ENCODE assay signal across 12 cellular contexts in genomic region chr15:57444877-57445513, GRCh38.
DNase-seq lines count a peak whose midpoint lies in the region; ATAC-seq and TF ChIP-seq lines count a peak whose summit lies in the region.
"Had no signal": no experiment of that assay in that cellular context is flagged by ENCODE, and none has a peak within 500 bp of the region (broad histone marks: within the 10 kb centered on the region; RNA-seq: fewer than 3 reads in every experiment).

No MANE protein-coding gene starts in this region.

- H3K36me3 Mint-ChIP-seq in nephron progenitor cell (ENCODE audit: low read depth): no peaks in the 10 kb centered on the region
- no peaks in the 10 kb centered on the region for H3K36me3 Mint-ChIP-seq in activated naive CD4-positive, alpha-beta T cell treated with anti-CD3 and anti-CD28 coated beads, Interleukin-2, amount 50 U/mL, for 72 hours

- H3K4me3 ChIP-seq in HUES64 (ENCODE audit: low read length) (no peak overlapping the region), cardiac fibroblast (replicated peaks in 1 of 2; ENCODE audit: low read depth in 2 of 2, low read length in 2 of 2) (no peak overlapping the region)

- peaks cover 26% of the 10 kb centered on the region for H3K4me1 ChIP-seq in HUES64 (ENCODE audit: insufficient read depth, low read length)

- DNase-seq in Caki2 (ENCODE audit: low read depth) (peak; percentile 39), cardiac fibroblast (ENCODE audit: low read depth in 2 of 2) (peak; percentile 39 to 50), nephron progenitor cell (no peak), OCI-M1 (lab: John Stamatoyannopoulos, UW) (no peak), HPDE6-E6E7 (ENCODE audit: extremely low spot score) (no peak)
- DNase-seq in activated naive CD4-positive, alpha-beta T cell treated with anti-CD3 and anti-CD28 coated beads, Interleukin-2, amount 50 U/mL, for 72 hours (ENCODE audit: low spot score in 2 of 2): no peak
- DNase-seq: activated CD4-positive, alpha-beta memory T cell treated with anti-CD3 and anti-CD28 coated beads, Interleukin-2, amount 10 ng/mL, durations not matched to agents 7 days and 5 days; activated gamma-delta T cell treated with Interleukin-2 at 50 U/mL for 16 hours; left colon had no signal

- H3K27ac ChIP-seq in HUES64 (ENCODE audit: low read depth, low read length): 0 out of 2 replicates have a peak overlapping the region, but pooled peaks have one; percentile 29

- no peak overlapping the region for H3K4me3 Mint-ChIP-seq in nephron progenitor cell
- H3K4me3 Mint-ChIP-seq: activated CD4-positive, alpha-beta memory T cell treated with anti-CD3 and anti-CD28 coated beads, Interleukin-2, amount 10 ng/mL, durations not matched to agents 7 days and 5 days; T-helper 1 cell treated with Interleukin-12 subunit alpha and Interleukin-12 subunit beta and Interleukin-4 antibody, amounts not matched to agents 30 μg/mL and 1 μg/mL, for 36 hours had no signal

- peaks cover 20% of the 10 kb centered on the region for H3K4me1 Mint-ChIP-seq in nephron progenitor cell
- H3K4me1 Mint-ChIP-seq: activated CD4-positive, alpha-beta memory T cell treated with anti-CD3 and anti-CD28 coated beads, Interleukin-2, amount 10 ng/mL, durations not matched to agents 7 days and 5 days had no signal

- H3K9me3 ChIP-seq in HUES64 (ENCODE audit: insufficient read depth, low read depth, low read length): no peaks in the 10 kb centered on the region

- H3K36me3 ChIP-seq in HUES64 (ENCODE audit: insufficient read depth, low read length): peaks cover 56% of the 10 kb centered on the region

- H3K27me3 ChIP-seq in HUES64 (ENCODE audit: insufficient read depth, low read length): no peaks in the 10 kb centered on the region

- no peak for ATAC-seq in activated naive CD4-positive, alpha-beta T cell treated with anti-CD3 and anti-CD28 coated beads, Interleukin-2, amount 50 U/mL, for 72 hours
- no peak for ATAC-seq in HG02884 (IDR thresholded peaks at IDR 0.05; ENCODE audit: unreplicated experiment)
- ATAC-seq: left colon had no signal

- H3K27me3 Mint-ChIP-seq in nephron progenitor cell (ENCODE audit: low read depth, poor library complexity): peaks cover 4% of the 10 kb centered on the region

- in situ Hi-C loops in Caki2 (cut with HindIII; ENCODE audit: low pct_unique_long_range_greater_than_20kb, low sequenced_read_pairs): no loop called here

- no peak overlapping the region for H3K9ac ChIP-seq in HUES64 (ENCODE audit: low read depth, low read length)

- TF ChIP-seq CTCF in cardiac fibroblast (IDR thresholded peaks at IDR 0.05; ENCODE audit: low read depth, low read length) (no peak), nephron progenitor cell (IDR thresholded peaks at IDR 0.05) (no peak)

- 85% methylated on average over 4 of the region's 5 CpGs for whole genome bisulfite sequencing in HUES64

- peak overlapping the region; percentile 10 for H3K27ac Mint-ChIP-seq in nephron progenitor cell
- H3K27ac Mint-ChIP-seq in activated naive CD4-positive, alpha-beta T cell treated with anti-CD3 and anti-CD28 coated beads, Interleukin-2, amount 50 U/mL, for 72 hours: peak overlapping the region in 1 of 2 donors; percentile 40
- H3K27ac Mint-ChIP-seq: activated CD4-positive, alpha-beta memory T cell treated with anti-CD3 and anti-CD28 coated beads, Interleukin-2, amount 10 ng/mL, durations not matched to agents 7 days and 5 days; T-helper 1 cell treated with Interleukin-12 subunit alpha and Interleukin-12 subunit beta and Interleukin-4 antibody, amounts not matched to agents 30 μg/mL and 1 μg/mL, for 36 hours had no signal

- H3K9me3 Mint-ChIP-seq in nephron progenitor cell: no peaks in the 10 kb centered on the region
- no peaks in the 10 kb centered on the region for H3K9me3 Mint-ChIP-seq in activated naive CD4-positive, alpha-beta T cell treated with anti-CD3 and anti-CD28 coated beads, Interleukin-2, amount 50 U/mL, for 72 hours
- H3K9me3 Mint-ChIP-seq: activated CD4-positive, alpha-beta memory T cell treated with anti-CD3 and anti-CD28 coated beads, Interleukin-2, amount 10 ng/mL, durations not matched to agents 7 days and 5 days; T-helper 1 cell treated with Interleukin-12 subunit alpha and Interleukin-12 subunit beta and Interleukin-4 antibody, amounts not matched to agents 30 μg/mL and 1 μg/mL, for 36 hours had no signal

Comparison
In these comparisons a context has a peak if more than half of its experiments do, and no peak if none do; other contexts are left out.
1. DNase-seq: peak in Caki2 (single experiment) and cardiac fibroblast (2 of 2); none in nephron progenitor cell (single experiment), activated naive CD4-positive, alpha-beta T cell treated with anti-CD3 and anti-CD28 coated beads, Interleukin-2, amount 50 U/mL, for 72 hours (0 of 2), OCI-M1 (single experiment) and HPDE6-E6E7 (single experiment).